In genomic region chr3:173183022-173183421, GRCh38 we compare ENCODE assay signal across 6 cellular contexts. TPM values are rescaled to one million over a fixed set of nuclear protein-coding genes. Genes with fewer than 3 reads are reported as not detected.
"Had no signal": no experiment of that assay in that cellular context is flagged by ENCODE, and none has a peak within 500 bp of the region (broad histone marks: within the 10 kb centered on the region; RNA-seq: fewer than 3 reads in every experiment).

No MANE protein-coding gene starts in this region.

RNA-seq across cellular contexts. Expression of gene SPATA16, which starts 42.0 kb away (rescaled TPM):
- total RNA-seq: GM23248, GM23338, H4, H7, H9, HFFc6 had no signal
